ENCODE assay signal across 17 cellular contexts in genomic region chr17:48751733-48752398, GRCh38. TPM values are rescaled to one million over a fixed set of nuclear protein-coding genes. Genes with fewer than 3 reads are reported as not detected.
"Had no signal": no experiment of that assay in that cellular context is flagged by ENCODE, and none has a peak within 500 bp of the region (broad histone marks: within the 10 kb centered on the region; RNA-seq: fewer than 3 reads in every experiment).

No MANE protein-coding gene starts in this region.

- H3K27ac Mint-ChIP-seq: activated B cell treated with CpG ODN at 0.5 μM for 24 hours; activated CD8-positive, alpha-beta T cell treated with anti-CD3 and anti-CD28 coated beads for 36 hours; activated naive CD8-positive, alpha-beta T cell; nephron had no signal

- H3K4me3 Mint-ChIP-seq: activated B cell treated with CpG ODN at 0.5 μM for 24 hours; activated CD8-positive, alpha-beta T cell treated with anti-CD3 and anti-CD28 coated beads for 36 hours; activated naive CD8-positive, alpha-beta T cell; activated T-cell treated with anti-CD3 and anti-CD28 coated beads, Interleukin-2, amount 50 U/mL, for 4 hours; nephron had no signal

- H3K9me3 Mint-ChIP-seq: activated B cell treated with CpG ODN at 0.5 μM for 24 hours; activated CD8-positive, alpha-beta T cell treated with anti-CD3 and anti-CD28 coated beads for 36 hours; activated T-cell treated with anti-CD3 and anti-CD28 coated beads, Interleukin-2, amount 50 U/mL, for 4 hours; nephron had no signal

- H3K36me3 ChIP-seq: left lung, right lobe of liver, spleen, thoracic aorta had no signal

- H3K4me1 ChIP-seq: right lobe of liver had no signal

- ATAC-seq: activated CD8-positive, alpha-beta T cell treated with anti-CD3 and anti-CD28 coated beads for 36 hours; activated T-cell treated with anti-CD3 and anti-CD28 coated beads, Interleukin-2, amount 50 U/mL, for 4 hours; esophagus mucosa; left lung had no signal

- H3K27ac ChIP-seq: left lung, right lobe of liver, spleen, thoracic aorta had no signal

- H3K36me3 Mint-ChIP-seq: activated naive CD8-positive, alpha-beta T cell had no signal

- H3K9me3 ChIP-seq: left lung, right lobe of liver, spleen, thoracic aorta had no signal

- H3K4me3 ChIP-seq: left lung, right lobe of liver, spleen, thoracic aorta had no signal

- DNase-seq: activated B cell treated with CpG ODN at 0.5 μM for 24 hours; activated CD4-positive, alpha-beta T cell treated with anti-CD3 and anti-CD28 coated beads for 48 hours; activated CD8-positive, alpha-beta T cell treated with anti-CD3 and anti-CD28 coated beads for 36 hours; activated gamma-delta T cell treated with Interleukin-2 at 50 U/mL for 16 hours; activated T-cell treated with anti-CD3 and anti-CD28 coated beads, Interleukin-2, amount 50 U/mL, for 4 hours; amniotic stem cell; kidney; left lung; right lobe of liver; spleen; T-helper 2 cell had no signal

RNA-seq across cellular contexts. Expression of gene HOXB13, which starts 23.3 kb away (rescaled TPM):
- total RNA-seq: activated B cell treated with CpG ODN at 0.5 μM for 24 hours; activated CD8-positive, alpha-beta T cell treated with anti-CD3 and anti-CD28 coated beads for 36 hours; esophagus mucosa; kidney; left lung; posterior vena cava; right lobe of liver; spleen; thoracic aorta had no signal

RNA-seq across cellular contexts. Expression of gene PRAC2, which starts 28.9 kb away (rescaled TPM):
- total RNA-seq: activated B cell treated with CpG ODN at 0.5 μM for 24 hours; activated CD8-positive, alpha-beta T cell treated with anti-CD3 and anti-CD28 coated beads for 36 hours; activated T-cell treated with anti-CD3 and anti-CD28 coated beads, Interleukin-2, amount 50 U/mL, for 4 hours; cardiac septum; esophagus mucosa; kidney; left lung; posterior vena cava; right lobe of liver; spleen; thoracic aorta had no signal
- polyA plus RNA-seq: spleen had no signal

RNA-seq across cellular contexts. Expression of gene PRAC1, which starts 29.5 kb away (rescaled TPM):
- total RNA-seq: activated B cell treated with CpG ODN at 0.5 μM for 24 hours; activated CD8-positive, alpha-beta T cell treated with anti-CD3 and anti-CD28 coated beads for 36 hours; activated T-cell treated with anti-CD3 and anti-CD28 coated beads, Interleukin-2, amount 50 U/mL, for 4 hours; cardiac septum; esophagus mucosa; kidney; left lung; posterior vena cava; right lobe of liver; spleen; thoracic aorta had no signal
- polyA plus RNA-seq: spleen had no signal
